25 cellular contexts compared by ENCODE assay signal in the genomic region with DNA sequence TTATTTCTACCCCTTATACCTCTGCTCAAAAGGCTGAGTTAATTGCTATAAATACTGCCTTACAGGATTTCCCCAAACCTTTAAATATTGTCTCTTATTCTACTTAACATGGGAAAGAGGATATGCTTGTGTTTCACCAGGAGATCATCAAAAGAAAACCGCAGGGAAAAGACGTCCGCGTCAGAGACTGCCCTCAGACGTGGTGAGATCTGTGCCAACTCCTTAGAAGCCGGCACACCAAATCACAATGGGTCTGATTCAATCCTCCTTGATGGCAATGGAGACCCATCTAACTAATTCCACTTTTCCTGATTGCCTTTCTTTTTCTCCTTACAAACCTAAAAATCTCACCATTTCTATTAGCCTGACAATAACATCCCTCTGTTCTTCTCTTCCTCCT.
"Had no signal": no experiment of that assay in that cellular context is flagged by ENCODE, and none has a peak within 500 bp of the region (broad histone marks: within the 10 kb centered on the region; RNA-seq: fewer than 3 reads in every experiment).

No MANE protein-coding gene starts in this region.

- H3K4me1 Mint-ChIP-seq: activated CD4-positive, alpha-beta T cell treated with anti-CD3 and anti-CD28 coated beads for 36 hours had no signal

- H3K27ac ChIP-seq: body of pancreas, colonic mucosa, heart left ventricle, skin epidermis, suprapubic skin, WERI-Rb-1 had no signal

- H3K4me3 Mint-ChIP-seq: activated CD4-positive, alpha-beta memory T cell treated with anti-CD3 and anti-CD28 coated beads for 36 hours; activated CD4-positive, alpha-beta T cell treated with anti-CD3 and anti-CD28 coated beads for 36 hours; activated T-helper 1 cell treated with anti-CD3 and anti-CD28 coated beads, Interleukin-12 subunit alpha, Interleukin-12 subunit beta, Interleukin-2, Interleukin-4 antibody, amounts not matched to agents 30 ng/mL and 10 ng/mL and 1 ng/mL, durations not matched to agents 14 hours and 24 hours and 36 hours; natural killer cell; stimulated activated naive CD8-positive, alpha-beta T cell treated with anti-CD3 and anti-CD28 coated beads, Interleukin-15, amount 100 ng/mL, for 72 hours; T-helper 1 cell treated with Interleukin-12 subunit alpha and Interleukin-12 subunit beta and Interleukin-4 antibody, amounts not matched to agents 30 μg/mL and 1 μg/mL, for 36 hours; type B pancreatic cell had no signal

- DNase-seq: activated CD4-positive, alpha-beta memory T cell treated with anti-CD3 and anti-CD28 coated beads for 36 hours; activated CD4-positive, alpha-beta T cell treated with anti-CD3 and anti-CD28 coated beads for 36 hours; activated gamma-delta T cell treated with Interleukin-2 at 50 U/mL for 16 hours; activated T-cell treated with anti-CD3 and anti-CD28 coated beads for 4 hours; body of pancreas; central memory CD4-positive, alpha-beta T cell; colonic mucosa; gastrocnemius medialis; heart left ventricle; kidney; natural killer cell; posterior cingulate gyrus; right cardiac atrium; stimulated activated CD4-positive, alpha-beta T cell treated with anti-CD3 and anti-CD28 coated beads, Interleukin-15, amount 100 ng/mL, for 24 hours; stimulated activated CD4-positive, alpha-beta T cell treated with anti-CD3 and anti-CD28 coated beads, Interleukin-2, amount 100 ng/mL, for 48 hours; stimulated activated naive CD8-positive, alpha-beta T cell treated with anti-CD3 and anti-CD28 coated beads, Interleukin-15, amount 100 ng/mL, for 72 hours; WERI-Rb-1 had no signal

- H3K36me3 ChIP-seq: colonic mucosa, WERI-Rb-1 had no signal

- H3K9me3 ChIP-seq: body of pancreas, colonic mucosa, gastrocnemius medialis, suprapubic skin had no signal

- H3K4me3 ChIP-seq: body of pancreas, colonic mucosa, gastrocnemius medialis, heart left ventricle, lung, skin epidermis, suprapubic skin had no signal

- H3K27ac Mint-ChIP-seq: activated CD4-positive, alpha-beta memory T cell treated with anti-CD3 and anti-CD28 coated beads for 36 hours; activated CD4-positive, alpha-beta T cell treated with anti-CD3 and anti-CD28 coated beads for 36 hours; activated naive CD4-positive, alpha-beta T cell treated with anti-CD3 and anti-CD28 coated beads, Interleukin-2, amount 50 U/mL, for 72 hours; activated T-helper 1 cell treated with anti-CD3 and anti-CD28 coated beads, Interleukin-12 subunit alpha, Interleukin-12 subunit beta, Interleukin-2, Interleukin-4 antibody, amounts not matched to agents 30 ng/mL and 10 ng/mL and 1 ng/mL, durations not matched to agents 14 hours and 24 hours and 36 hours; natural killer cell; stimulated activated naive CD8-positive, alpha-beta T cell treated with anti-CD3 and anti-CD28 coated beads, Interleukin-15, amount 100 ng/mL, for 72 hours; T-helper 1 cell treated with Interleukin-12 subunit alpha and Interleukin-12 subunit beta and Interleukin-4 antibody, amounts not matched to agents 30 μg/mL and 1 μg/mL, for 36 hours; type B pancreatic cell had no signal

- H3K4me1 ChIP-seq: body of pancreas, colonic mucosa had no signal

- H3K27me3 Mint-ChIP-seq: type B pancreatic cell had no signal

- ATAC-seq: activated CD4-positive, alpha-beta T cell treated with anti-CD3 and anti-CD28 coated beads for 36 hours; activated naive CD4-positive, alpha-beta T cell treated with anti-CD3 and anti-CD28 coated beads, Interleukin-2, amount 50 U/mL, for 72 hours; body of pancreas; gastrocnemius medialis; heart left ventricle; left lobe of liver; natural killer cell; right cardiac atrium; stimulated activated naive CD8-positive, alpha-beta T cell treated with anti-CD3 and anti-CD28 coated beads, Interleukin-15, amount 100 ng/mL, for 72 hours had no signal

- H3K36me3 Mint-ChIP-seq: activated CD4-positive, alpha-beta memory T cell treated with anti-CD3 and anti-CD28 coated beads for 36 hours had no signal

- H3K27me3 ChIP-seq: body of pancreas, colonic mucosa, gastrocnemius medialis, heart left ventricle, suprapubic skin had no signal
